19 cellular contexts compared by ENCODE assay signal in genomic region chr16:54503011-54503410, GRCh38.
DNase-seq lines count a peak whose midpoint lies in the region; ATAC-seq and TF ChIP-seq lines count a peak whose summit lies in the region.
"Had no signal": no experiment of that assay in that cellular context is flagged by ENCODE, and none has a peak within 500 bp of the region (broad histone marks: within the 10 kb centered on the region; RNA-seq: fewer than 3 reads in every experiment).

No MANE protein-coding gene starts in this region.

- TF ChIP-seq CTCF in osteoblast (IDR thresholded peaks at IDR 0.05; ENCODE audit: extremely low read depth, low read depth, low read length) (no peak), MM.1S (IDR thresholded peaks at IDR 0.05; ENCODE audit: low read length) (no peak)

- H3K27me3 Mint-ChIP-seq in activated T-cell treated with anti-CD3 and anti-CD28 coated beads, Interleukin-2, amount 50 U/mL, for 4 hours (ENCODE audit: low read depth): peaks cover 6% of the 10 kb centered on the region

- H2AFZ ChIP-seq in osteoblast (ENCODE audit: low read length): no peak overlapping the region
- H2AFZ ChIP-seq in MM.1S (ENCODE audit: low read length): no peak overlapping the region
- H2AFZ ChIP-seq: GM23338, hepatocyte had no signal

- H3K4me3 ChIP-seq in osteoblast (ENCODE audit: insufficient read depth, low read length): no peak overlapping the region
- no peak overlapping the region for H3K4me3 ChIP-seq in MM.1S (ENCODE audit: low read length)
- H3K4me3 ChIP-seq: body of pancreas, GM23338, hepatocyte had no signal

- no peaks in the 10 kb centered on the region for H3K9me2 ChIP-seq in MM.1S (replicated peaks; ENCODE audit: insufficient read depth, low read length)

- DNase-seq in DMS 273 treated with DMSO at 0.1 percent for 48 hours (lab: John Stamatoyannopoulos, UW) (peak; percentile 33), NCI-H524 (lab: John Stamatoyannopoulos, UW) (peak; percentile 89 to 93), Right ventricle myocardium inferior (ENCODE audit: missing footprints) (peak; percentile 75), osteoblast (ENCODE audit: insufficient read length, low spot score, missing footprints) (no peak), OCI-M1 (lab: John Stamatoyannopoulos, UW) (no peak), MM.1S (no peak)
- DNase-seq in activated T-cell treated with anti-CD3 and anti-CD28 coated beads, Interleukin-2, amount 50 U/mL, for 4 hours: no peak
- DNase-seq: activated CD8-positive, alpha-beta memory T cell treated with anti-CD3 and anti-CD28 coated beads, Interleukin-2, amount 50 U/mL, for 48 hours; activated naive CD4-positive, alpha-beta T cell treated with Interleukin-2 at 50 U/mL for 16 hours; body of pancreas; kidney glomerular epithelial cell; NCI-H2081 treated with DMSO at 0.1 percent for 48 hours; SIG-M5; stimulated activated CD4-positive, alpha-beta T cell treated with anti-CD3 and anti-CD28 coated beads, Interleukin-12 subunit alpha, Interleukin-12 subunit beta, amount 100 ng/mL, for 4 hours; stimulated activated naive CD4-positive, alpha-beta T cell treated with Interleukin-2 at 50 U/mL for 16 hours had no signal

- no peaks in the 10 kb centered on the region for H3K79me2 ChIP-seq in osteoblast (ENCODE audit: insufficient read depth, low read length)
- no peaks in the 10 kb centered on the region for H3K79me2 ChIP-seq in MM.1S (ENCODE audit: low read length)
- H3K79me2 ChIP-seq: hepatocyte had no signal

- no peaks in the 10 kb centered on the region for H3K27me3 ChIP-seq in osteoblast (ENCODE audit: insufficient read depth, low read length)
- no peaks in the 10 kb centered on the region for H3K27me3 ChIP-seq in MM.1S (replicated peaks; ENCODE audit: insufficient read depth, low read length)
- H3K27me3 ChIP-seq: body of pancreas had no signal

- H3K4me1 Mint-ChIP-seq in activated T-cell treated with anti-CD3 and anti-CD28 coated beads, Interleukin-2, amount 50 U/mL, for 4 hours (ENCODE audit: low read depth): no peaks in the 10 kb centered on the region

- H3K36me3 Mint-ChIP-seq in activated T-cell treated with anti-CD3 and anti-CD28 coated beads, Interleukin-2, amount 50 U/mL, for 4 hours (ENCODE audit: insufficient read depth): no peaks in the 10 kb centered on the region

- H3F3A ChIP-seq in MM.1S (ENCODE audit: insufficient read depth, low read length): no peaks in the 10 kb centered on the region

- H3K4me1 ChIP-seq in osteoblast (ENCODE audit: insufficient read depth, low read length) (peaks cover 23% of the 10 kb centered on the region), MM.1S (ENCODE audit: low read length) (no peaks in the 10 kb centered on the region)
- H3K4me1 ChIP-seq: body of pancreas had no signal

- H3K9me3 ChIP-seq in osteoblast (ENCODE audit: low read depth, low read length) (no peaks in the 10 kb centered on the region), MM.1S (replicated peaks; ENCODE audit: insufficient read depth, low read length) (no peaks in the 10 kb centered on the region)
- H3K9me3 ChIP-seq: body of pancreas had no signal

- H3K4me2 ChIP-seq in osteoblast (ENCODE audit: insufficient read depth, low read length): peak overlapping the region; percentile 19
- no peak overlapping the region for H3K4me2 ChIP-seq in MM.1S (ENCODE audit: low read depth, low read length)
- H3K4me2 ChIP-seq: GM23338, hepatocyte had no signal

- H3K4me3 Mint-ChIP-seq in activated T-cell treated with anti-CD3 and anti-CD28 coated beads, Interleukin-2, amount 50 U/mL, for 4 hours: no peak overlapping the region
- H3K4me3 Mint-ChIP-seq: GM23338; T-helper 2 cell treated with Interferon-gamma antibody and Interleukin-4, amounts not matched to agents 5 μg/mL and 100 μg/mL, for 36 hours had no signal

- no peak overlapping the region for H3K9ac ChIP-seq in MM.1S (ENCODE audit: low read length)

- no peaks in the 10 kb centered on the region for H3K36me3 ChIP-seq in osteoblast (ENCODE audit: insufficient read depth, low read length)
- no peaks in the 10 kb centered on the region for H3K36me3 ChIP-seq in MM.1S (replicated peaks; ENCODE audit: insufficient read depth, low read length)

- H3K27ac ChIP-seq in osteoblast (ENCODE audit: low read depth, low read length) (no peak overlapping the region), MM.1S (ENCODE audit: low read length) (no peak overlapping the region)
- H3K27ac ChIP-seq: body of pancreas, hepatocyte had no signal

- H3K9me3 Mint-ChIP-seq in activated T-cell treated with anti-CD3 and anti-CD28 coated beads, Interleukin-2, amount 50 U/mL, for 4 hours: peaks cover 6% of the 10 kb centered on the region

- ATAC-seq in Right ventricle myocardium inferior: peak; percentile 97
- no peak for ATAC-seq in HG02588 (IDR thresholded peaks at IDR 0.05; ENCODE audit: unreplicated experiment)
- ATAC-seq in activated T-cell treated with anti-CD3 and anti-CD28 coated beads, Interleukin-2, amount 50 U/mL, for 4 hours: no peak
- ATAC-seq: body of pancreas, GM23338 had no signal

- intact Hi-C loops in Right ventricle myocardium inferior (cut with DNase I): loop anchor here (2.0 to 5.0 kb wide), 3 partner anchors 81 to 424 kb away; partner anchors contain the start of gene IRX3

- H4K20me1 ChIP-seq in osteoblast (ENCODE audit: insufficient read depth, low read length) (no peaks in the 10 kb centered on the region), MM.1S (ENCODE audit: insufficient read depth, low read length) (no peaks in the 10 kb centered on the region)

Comparison
In these comparisons a context has a peak if more than half of its experiments do, and no peak if none do; other contexts are left out.
1. DNase-seq: peak in DMS 273 treated with DMSO at 0.1 percent for 48 hours (single experiment), NCI-H524 (2 of 2) and Right ventricle myocardium inferior (single experiment); none in osteoblast (single experiment), OCI-M1 (single experiment), MM.1S (single experiment) and activated T-cell treated with anti-CD3 and anti-CD28 coated beads, Interleukin-2, amount 50 U/mL, for 4 hours (single experiment).